Comparison of ENCODE assay signal across 8 cellular contexts in the genomic region with DNA sequence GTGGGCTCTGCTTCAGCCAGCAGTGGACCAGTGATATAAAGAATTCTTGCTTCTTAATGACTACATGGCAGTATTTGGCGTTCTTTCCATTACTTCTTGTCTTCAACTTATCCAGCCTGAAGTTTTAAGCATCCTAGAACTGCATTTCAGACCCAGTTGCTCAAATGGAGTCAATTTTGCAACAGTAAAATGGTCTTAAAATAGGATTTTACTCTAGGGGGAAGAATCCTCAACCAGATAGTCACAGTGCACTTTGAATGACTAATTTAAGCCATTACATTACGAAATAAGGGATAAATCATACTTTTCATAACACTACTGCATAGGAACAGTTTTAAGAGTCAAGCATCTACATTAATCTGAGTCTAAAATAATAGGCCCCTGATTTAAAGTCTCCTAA.
DNase-seq lines count a peak whose midpoint lies in the region; ATAC-seq and TF ChIP-seq lines count a peak whose summit lies in the region.

No MANE protein-coding gene starts in this region.

- peaks cover 3% of the 10 kb centered on the region for H3K4me1 ChIP-seq in RWPE2 (ENCODE audit: insufficient read depth, poor library complexity, severe bottlenecking)

- TF ChIP-seq CTCF in RWPE2 (IDR thresholded peaks at IDR 0.05; ENCODE audit: poor library complexity, severe bottlenecking) (no peak), epithelial cell of esophagus (IDR thresholded peaks at IDR 0.05; ENCODE audit: insufficient read depth, low read depth, low read length, missing control alignments) (no peak)

- H3K36me3 ChIP-seq in RWPE2 (ENCODE audit: low read depth): no peaks in the 10 kb centered on the region

- no peak overlapping the region for H3K27ac ChIP-seq in RWPE2 (ENCODE audit: poor library complexity, severe bottlenecking)

- DNase-seq in GM04503 (ENCODE audit: low read depth) (peak; percentile 53), RWPE2 (ENCODE audit: low spot score) (no peak), epithelial cell of esophagus (ENCODE audit: low read depth) (peak; percentile 57), putamen (ENCODE audit: low spot score) (peak; percentile 21), NAMALWA (ENCODE audit: low spot score) (no peak), cerebellar cortex (ENCODE audit: low spot score) (no peak)

- no peaks in the 10 kb centered on the region for H3K27me3 ChIP-seq in RWPE2 (ENCODE audit: insufficient read depth, poor library complexity, severe bottlenecking)

- ATAC-seq in RWPE2 (ENCODE audit: low read depth): no peak
- ATAC-seq in GM19452 (IDR thresholded peaks at IDR 0.05; ENCODE audit: unreplicated experiment): no peak
- ATAC-seq in GM19455 (IDR thresholded peaks at IDR 0.05; ENCODE audit: unreplicated experiment): no peak

- H3K4me3 ChIP-seq in RWPE2 (ENCODE audit: severe bottlenecking): peak overlapping the region; percentile 62
- H3K4me3 ChIP-seq in epithelial cell of esophagus (ENCODE audit: low read length): no peak overlapping the region

- H3K9me3 ChIP-seq in RWPE2 (ENCODE audit: severe bottlenecking): no peaks in the 10 kb centered on the region

Comparison
In these comparisons a context has a peak if more than half of its experiments do, and no peak if none do; other contexts are left out.
1. DNase-seq: peak in GM04503 (single experiment), epithelial cell of esophagus (single experiment) and putamen (single experiment); none in RWPE2 (single experiment), NAMALWA (single experiment) and cerebellar cortex (single experiment).